In genomic region chr6:31609519-31610406, GRCh38 we compare ENCODE assay signal across 22 cellular contexts. TPM values are rescaled to one million over a fixed set of nuclear protein-coding genes. Genes with fewer than 3 reads are reported as not detected.
DNase-seq lines count a peak whose midpoint lies in the region; ATAC-seq and TF ChIP-seq lines count a peak whose summit lies in the region.
"Had no signal": no experiment of that assay in that cellular context is flagged by ENCODE, and none has a peak within 500 bp of the region (broad histone marks: within the 10 kb centered on the region; RNA-seq: fewer than 3 reads in every experiment).

No MANE protein-coding gene starts in this region.

- H3K4me3 ChIP-seq in HEK293 (ENCODE audit: low read depth, low read length) (no peak overlapping the region), vagina (no peak overlapping the region)
- H3K4me3 ChIP-seq: coronary artery had no signal

- H3K4me1 ChIP-seq in HEK293 (ENCODE audit: control insufficient read depth, insufficient read depth, low read length) = peaks cover 7% of the 10 kb centered on the region; the same call in 1 of the 2 replicates
- no peaks in the 10 kb centered on the region for H3K4me1 ChIP-seq in vagina
- H3K4me1 ChIP-seq: foreskin keratinocyte had no signal

- POLR2A ChIA-PET in HEK293 (lab: Yijun Ruan, JAX) = interaction anchor here (0.6 to 1.5 kb wide), 8 partner anchors 13 to 403 kb away, joined by 3 to 5 read pairs (median 4); partner anchors contain the start of gene C6orf47

- DNase-seq in COR-L47 (lab: John Stamatoyannopoulos, UW) = peak; percentile 73
- DNase-seq in activated gamma-delta T cell treated with Interleukin-2 at 50 U/mL for 16 hours = no peak
- no peak for DNase-seq in vagina (ENCODE audit: extremely low spot score in 2 of 2)
- DNase-seq: brain microvascular endothelial cell; CD4-positive, alpha-beta memory T cell; EL; foreskin keratinocyte; kidney; mammary epithelial cell; naive thymus-derived CD4-positive, alpha-beta T cell; NCI-H1930; SK-N-SH; stimulated activated CD4-positive, alpha-beta T cell treated with anti-CD3 and anti-CD28 coated beads, Interleukin-4, amount 100 ng/mL, for 1 hour had no signal

- H3K27ac ChIP-seq in HEK293 (ENCODE audit: extremely low read depth, low read depth, low read length) (peak overlapping the region; percentile 11), VCaP (peak overlapping the region; percentile 44), vagina (no peak overlapping the region)
- H3K27ac ChIP-seq: brain microvascular endothelial cell, coronary artery, foreskin keratinocyte had no signal

- H3K9me3 ChIP-seq in HEK293 (ENCODE audit: control insufficient read depth, insufficient read depth, low read depth, low read length) = no peaks in the 10 kb centered on the region
- H3K9me3 ChIP-seq in vagina = no peaks in the 10 kb centered on the region
- H3K9me3 ChIP-seq: SK-N-SH had no signal

- no peaks in the 10 kb centered on the region for H3K27me3 ChIP-seq in vagina
- H3K27me3 ChIP-seq: brain microvascular endothelial cell, foreskin keratinocyte had no signal

- intact Hi-C loops in vagina (cut with DNase I) = no loop called here

- no peaks in the 10 kb centered on the region for H3K36me3 ChIP-seq in HEK293 (ENCODE audit: control insufficient read depth in 2 of 2, insufficient read depth in 1 of 2, low read length in 2 of 2)
- H3K36me3 ChIP-seq in vagina = no peaks in the 10 kb centered on the region
- H3K36me3 ChIP-seq: brain microvascular endothelial cell had no signal

- CTCF ChIA-PET in HEK293 (lab: Yijun Ruan, JAX) = interaction anchor here (0.6 to 7.8 kb wide), 10 partner anchors 12 to 480 kb away, joined by 3 to 113 read pairs (median 4); partner anchors contain the start of genes ATP6V1G2 and NCR3

- ATAC-seq in GM18867 (IDR thresholded peaks at IDR 0.05; ENCODE audit: unreplicated experiment) = no peak
- ATAC-seq: activated T-helper 17 cell treated with anti-CD3 and anti-CD28 coated beads, Interleukin-2, amount 50 U/mL, for 72 hours; foreskin keratinocyte; naive thymus-derived CD4-positive, alpha-beta T cell had no signal

- no peak for TF ChIP-seq POLR2A in vagina (IDR thresholded peaks at IDR 0.05)

- TF ChIP-seq CTCF in HEK293 (tag by site-specific recombination; IDR thresholded peaks at IDR 0.05) (no peak), VCaP (conservative IDR thresholded peaks at IDR 0.05) (no peak), vagina (IDR thresholded peaks at IDR 0.05) (no peak)

TF ChIP-seq in HEK293, 187 proteins besides CTCF, POLR2A, EP300 and RAD21 (continues in another document):
- peak; percentile 60; the same call in 1 of the 2 replicates for TF ChIP-seq ZBTB21 (tag by site-specific recombination; IDR thresholded peaks at IDR 0.05)
- no peak for TF ChIP-seq ZNF394 (tag by site-specific recombination; IDR thresholded peaks at IDR 0.05; ENCODE audit: borderline replicate concordance)
- no peak for TF ChIP-seq ZNF23 (tag by site-specific recombination; IDR thresholded peaks at IDR 0.05; ENCODE audit: borderline replicate concordance)
- no peak for TF ChIP-seq PRDM1 (tag by site-specific recombination; IDR thresholded peaks at IDR 0.05)
- TF ChIP-seq ZNF132 (tag by site-specific recombination; IDR thresholded peaks at IDR 0.05; ENCODE audit: borderline replicate concordance) = no peak
- TF ChIP-seq ZNF623 (tag by site-specific recombination; IDR thresholded peaks at IDR 0.05) = no peak
- TF ChIP-seq ZNF473 (tag by site-specific recombination; IDR thresholded peaks at IDR 0.05) = no peak
- no peak for TF ChIP-seq ZNF654 (tag by site-specific recombination; IDR thresholded peaks at IDR 0.05; ENCODE audit: low read depth)
- TF ChIP-seq PRDM6 (tag by site-specific recombination; IDR thresholded peaks at IDR 0.05) = peak; percentile 56
- TF ChIP-seq TSHZ1 (tag by site-specific recombination; IDR thresholded peaks at IDR 0.05; ENCODE audit: borderline replicate concordance) = no peak
- peak; percentile 11; the same call in 1 of the 2 replicates for TF ChIP-seq ZNF600 (tag by site-specific recombination; IDR thresholded peaks at IDR 0.05)
- no peak for TF ChIP-seq ZNF138 (tag by site-specific recombination; IDR thresholded peaks at IDR 0.05; ENCODE audit: borderline replicate concordance)
- no peak for TF ChIP-seq ZNF175 (tag by site-specific recombination; IDR thresholded peaks at IDR 0.05)
- TF ChIP-seq ZNF302 (tag by site-specific recombination; IDR thresholded peaks at IDR 0.05; ENCODE audit: low read depth) = 0 out of 2 replicates have a peak, but pooled peaks have one; percentile 59
- no peak for TF ChIP-seq YY1 (tag by site-specific recombination; IDR thresholded peaks at IDR 0.05)
- TF ChIP-seq ZSCAN16 (tag by site-specific recombination; IDR thresholded peaks at IDR 0.05) = no peak; the same call in 1 of the 2 replicates
- peak; percentile 25; the same call in 1 of the 2 replicates for TF ChIP-seq GLIS1 (tag by site-specific recombination; IDR thresholded peaks at IDR 0.05)
- TF ChIP-seq ZNF280C (tag by site-specific recombination; IDR thresholded peaks at IDR 0.05) = no peak
- no peak for TF ChIP-seq BCL11A (tag by site-specific recombination; IDR thresholded peaks at IDR 0.05; ENCODE audit: low read depth)
- TF ChIP-seq ZNF335 (tag by site-specific recombination; conservative IDR thresholded peaks at IDR 0.05) = 0 out of 2 replicates have a peak, but pooled peaks have one; percentile 54
- TF ChIP-seq ZNF776 (tag by site-specific recombination; IDR thresholded peaks at IDR 0.05; ENCODE audit: borderline replicate concordance) = no peak
- no peak for TF ChIP-seq SCRT2 (tag by site-specific recombination; IDR thresholded peaks at IDR 0.05)
- TF ChIP-seq ZNF514 (tag by site-specific recombination; IDR thresholded peaks at IDR 0.05) = no peak

RNA-seq across cellular contexts. Expression of gene AIF1, which starts 5.3 kb away (rescaled TPM):
- 25.0 TPM for total RNA-seq in vagina
- total RNA-seq: endothelial cell of umbilical vein, foreskin keratinocyte, mammary epithelial cell had no signal

RNA-seq across cellular contexts. Expression of gene PRRC2A, which starts 10.8 kb away (rescaled TPM):
- total RNA-seq in vagina = 74.6 TPM

RNA-seq across cellular contexts. Expression of gene NCR3, which starts 17.0 kb away (rescaled TPM):
- not detected for total RNA-seq in vagina
- total RNA-seq: endothelial cell of umbilical vein, foreskin keratinocyte, mammary epithelial cell, posterior vena cava, skeletal muscle tissue, ureter had no signal

RNA-seq across cellular contexts. Expression of gene LST1, which starts 23.7 kb away (rescaled TPM):
- total RNA-seq in vagina = not detected
- total RNA-seq: foreskin keratinocyte, mammary epithelial cell had no signal

RNA-seq across cellular contexts. Expression of gene LTB, which starts 27.5 kb away (rescaled TPM):
- 5.4 TPM for total RNA-seq in vagina
